8 cellular contexts compared by ENCODE assay signal in the genomic region with DNA sequence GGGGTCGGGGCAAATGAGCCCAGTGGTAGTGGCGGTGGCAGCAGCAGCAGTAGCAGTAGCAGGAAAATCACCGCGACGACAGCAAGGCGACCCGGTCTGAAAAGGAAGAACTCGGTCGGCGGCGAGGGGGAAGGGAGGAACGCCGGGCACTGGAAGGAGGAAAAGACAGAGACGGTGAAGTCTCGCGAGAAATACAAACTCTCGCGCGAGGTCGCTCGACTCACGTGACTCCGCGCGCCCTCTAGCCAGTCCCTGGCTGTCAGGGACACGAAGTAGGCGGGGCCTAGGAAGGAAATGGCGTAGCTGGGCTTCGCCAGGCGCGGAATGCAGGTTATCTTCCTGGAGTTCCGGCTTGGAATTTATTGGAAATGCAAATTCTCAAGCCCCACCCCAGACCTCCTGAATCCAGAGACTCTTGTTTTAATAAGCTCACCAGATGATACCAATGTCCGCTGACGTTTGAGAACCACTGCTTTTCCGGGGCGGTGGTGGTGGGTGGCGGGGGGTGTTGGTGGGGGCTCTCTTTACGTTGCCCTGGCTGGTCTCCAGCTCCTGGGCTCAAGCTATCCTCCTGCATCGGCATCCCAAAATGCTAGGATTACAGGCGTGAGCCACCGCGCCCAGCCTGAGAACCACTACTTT. TPM values are rescaled to one million over a fixed set of nuclear protein-coding genes. Genes with fewer than 3 reads are reported as not detected.
A peak's percentile ranks its signal among the peaks of the same experiment; 100 is the strongest.
DNase-seq lines count a peak whose midpoint lies in the region; ATAC-seq and TF ChIP-seq lines count a peak whose summit lies in the region.

A gene (minus strand): TSS at position 141 of the 642 bp plus-strand sequence. CDS start 1,333 bp downstream, outside the sequence.

- H3K4me1 ChIP-seq in BLaER1: peaks cover 42% of the 10 kb centered on the region

- H3K9me3 ChIP-seq in BLaER1: no peaks in the 10 kb centered on the region

- peaks cover 28% of the 10 kb centered on the region for H3K36me3 Mint-ChIP-seq in activated CD4-positive, alpha-beta T cell treated with anti-CD3 and anti-CD28 coated beads, Interleukin-2, amount 10 ng/mL, durations not matched to agents 7 days and 5 days (ENCODE audit: low read depth)

- H3K9me3 Mint-ChIP-seq in activated CD4-positive, alpha-beta T cell treated with anti-CD3 and anti-CD28 coated beads, Interleukin-2, amount 10 ng/mL, durations not matched to agents 7 days and 5 days: no peaks in the 10 kb centered on the region

- peaks cover 34% of the 10 kb centered on the region for H3K36me3 ChIP-seq in BLaER1

- POLR2A ChIA-PET in activated CD4-positive, alpha-beta T cell treated with anti-CD3 and anti-CD28 coated beads, Interleukin-2, amount 10 ng/mL, durations not matched to agents 7 days and 5 days (lab: Charles Lee): no interaction called here

- H3K27ac ChIP-seq in BLaER1 (peak within 1 kb of the TSS; percentile 96), coronary artery (peak within 1 kb of the TSS; percentile 95 to 96), layer of hippocampus (ENCODE audit: low read depth, low read length) (peak within 1 kb of the TSS; percentile 88)

- no peaks in the 10 kb centered on the region for H3K27me3 ChIP-seq in BLaER1
- H3K27me3 ChIP-seq in layer of hippocampus (ENCODE audit: control insufficient read depth, insufficient read depth, low read length): no peaks in the 10 kb centered on the region

- H3K4me3 ChIP-seq in BLaER1 (peak within 1 kb of the TSS; percentile 92), coronary artery (peak within 1 kb of the TSS; percentile 84)

- H3K4me2 ChIP-seq in BLaER1: peak within 1 kb of the TSS; percentile 91

- H3K9ac ChIP-seq in BLaER1: peak within 1 kb of the TSS; percentile 98

- peaks cover 56% of the 10 kb centered on the region for H3K4me1 Mint-ChIP-seq in activated CD4-positive, alpha-beta T cell treated with anti-CD3 and anti-CD28 coated beads, Interleukin-2, amount 10 ng/mL, durations not matched to agents 7 days and 5 days

- DNase-seq in NCI-H69 (lab: John Stamatoyannopoulos, UW): peak; percentile 97
- peak; percentile 98 for DNase-seq in activated CD4-positive, alpha-beta T cell treated with anti-CD3 and anti-CD28 coated beads, Interleukin-2, amount 10 ng/mL, durations not matched to agents 7 days and 5 days
- DNase-seq in coronary artery (ENCODE audit: low spot score): peak; percentile 98
- DNase-seq in stimulated activated CD4-positive, alpha-beta T cell treated with anti-CD3 and anti-CD28 coated beads, Interleukin-1b, Interleukin-23, amount 100 ng/mL, for 4 hours (ENCODE audit: low read depth in 2 of 2): peak; percentile 94 to 96

- CTCF ChIA-PET in activated CD4-positive, alpha-beta T cell treated with anti-CD3 and anti-CD28 coated beads, Interleukin-2, amount 10 ng/mL, durations not matched to agents 7 days and 5 days (lab: Charles Lee): interaction anchor here (0.7 to 4.7 kb wide), 23 partner anchors 8 to 295 kb away, joined by 3 to 23 read pairs (median 4); no protein-coding TSS in a partner anchor

- peaks cover 2% of the 10 kb centered on the region for H3K27me3 Mint-ChIP-seq in activated CD4-positive, alpha-beta T cell treated with anti-CD3 and anti-CD28 coated beads, Interleukin-2, amount 10 ng/mL, durations not matched to agents 7 days and 5 days

- peak within 1 kb of the TSS; percentile 96 for H3K4me3 Mint-ChIP-seq in activated CD4-positive, alpha-beta T cell treated with anti-CD3 and anti-CD28 coated beads, Interleukin-2, amount 10 ng/mL, durations not matched to agents 7 days and 5 days

- peak within 1 kb of the TSS; percentile 99 for H3K27ac Mint-ChIP-seq in activated CD4-positive, alpha-beta T cell treated with anti-CD3 and anti-CD28 coated beads, Interleukin-2, amount 10 ng/mL, durations not matched to agents 7 days and 5 days

- ATAC-seq in GM19328 (IDR thresholded peaks at IDR 0.05; ENCODE audit: unreplicated experiment) (peak; percentile 89), HG03520 (IDR thresholded peaks at IDR 0.05; ENCODE audit: unreplicated experiment) (peak; percentile 81)

- TF ChIP-seq CTCF in coronary artery (IDR thresholded peaks at IDR 0.05): no peak

- H4K20me1 ChIP-seq in BLaER1: peaks cover 46% of the 10 kb centered on the region

RNA-seq across cellular contexts. Expression of the gene that starts here (rescaled TPM):
- 10 to 100 TPM; 36.3 to 44.2 TPM for total RNA-seq in activated CD4-positive, alpha-beta T cell treated with anti-CD3 and anti-CD28 coated beads, Interleukin-2, amount 10 ng/mL, durations not matched to agents 7 days and 5 days

Comparison
In these comparisons a context has a peak if more than half of its experiments do, and no peak if none do; other contexts are left out.
1. Peak in every context shown above with its lines: DNase-seq, ATAC-seq, H3K4me3 ChIP-seq and H3K27ac ChIP-seq.